11 cellular contexts compared by ENCODE assay signal in the genomic region with DNA sequence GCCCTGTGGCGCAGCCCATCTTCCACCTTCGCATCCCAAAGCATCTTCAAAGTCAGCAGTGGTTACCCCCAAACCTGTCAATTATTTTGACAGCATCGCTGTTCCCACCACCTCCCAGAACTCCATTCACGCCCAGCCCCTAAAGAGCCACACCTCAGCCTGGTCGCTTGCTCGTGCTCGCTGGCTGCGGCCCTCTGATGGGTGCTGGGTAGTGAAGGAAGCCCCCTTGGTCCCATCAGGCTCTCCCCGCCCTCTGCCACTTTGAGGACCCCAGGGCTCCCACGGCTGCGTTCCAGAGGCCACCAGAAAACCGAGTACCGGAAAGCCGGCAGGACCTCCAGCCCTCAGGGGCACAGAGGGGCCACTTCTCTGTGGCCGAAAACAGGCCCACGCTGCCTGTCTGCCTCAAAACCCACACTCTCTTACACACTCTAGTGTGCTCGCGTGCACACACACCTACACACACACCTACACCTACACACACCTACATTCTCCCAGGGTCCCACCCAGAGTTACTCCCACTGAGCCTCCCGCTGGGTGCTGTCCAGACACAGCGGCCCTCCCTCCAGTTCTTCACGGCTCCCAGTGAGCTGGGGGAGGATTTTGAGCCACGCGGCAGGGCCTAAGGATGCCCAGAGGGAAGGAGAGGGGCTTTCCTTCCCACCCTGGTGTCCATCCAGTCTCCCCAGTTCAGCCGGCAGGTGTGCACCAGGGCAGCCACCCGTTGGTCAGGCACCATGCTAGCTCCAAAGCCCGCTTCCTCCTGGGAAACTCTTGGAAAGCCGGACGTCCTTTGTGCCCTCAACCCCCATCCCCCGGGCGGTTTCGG. TPM values are rescaled to one million over a fixed set of nuclear protein-coding genes. Genes with fewer than 3 reads are reported as not detected.
DNase-seq lines count a peak whose midpoint lies in the region; TF ChIP-seq lines count a peak whose summit lies in the region.
"Had no signal": no experiment of that assay in that cellular context is flagged by ENCODE, and none has a peak within 500 bp of the region (broad histone marks: within the 10 kb centered on the region; RNA-seq: fewer than 3 reads in every experiment).

No MANE protein-coding gene starts in this region.

- WGBS in smooth muscle cell (ENCODE audit: low lambda C conversion rate): 38% methylated on average over 28 of the region's 31 CpGs
- WGBS in trophoblast cell (ENCODE audit: extremely low coverage, insufficient coverage, insufficient read length): no CpG with 5 or more reads among the region's 31 CpGs

- H4K12ac ChIP-seq in trophoblast cell (ENCODE audit: low read depth, low read length): no peak overlapping the region

- H3K9me3 Mint-ChIP-seq in glutamatergic neuron (ENCODE audit: unreplicated experiment): peaks cover 17% of the 10 kb centered on the region

- no peak overlapping the region for H2AFZ ChIP-seq in smooth muscle cell (ENCODE audit: low read depth)
- H2AFZ ChIP-seq in trophoblast cell (ENCODE audit: insufficient read depth, low read length, poor library complexity): no peak overlapping the region

- H3K27me3 Mint-ChIP-seq in glutamatergic neuron (ENCODE audit: unreplicated experiment): peaks cover 29% of the 10 kb centered on the region

- no peak overlapping the region for H2BK120ac ChIP-seq in trophoblast cell (ENCODE audit: insufficient read depth, low read length, poor library complexity)

- peak overlapping the region; percentile 88 for H3K4me2 ChIP-seq in smooth muscle cell
- H3K4me2 ChIP-seq in trophoblast cell (ENCODE audit: low read length): no peak overlapping the region

- H3K27me3 ChIP-seq in smooth muscle cell (ENCODE audit: low read depth) (peaks cover 98% of the 10 kb centered on the region), trophoblast cell (ENCODE audit: insufficient read depth, low read length) (peaks cover 78% of the 10 kb centered on the region)

- H3K4me1 ChIP-seq in smooth muscle cell (ENCODE audit: low read depth) (peaks cover 13% of the 10 kb centered on the region), trophoblast cell (ENCODE audit: control insufficient read depth in 1 of 2, insufficient read depth in 2 of 2, low read length in 2 of 2) (peaks cover 2 to 5% of the 10 kb centered on the region in 2 experiments)

- no peak overlapping the region for H4K91ac ChIP-seq in trophoblast cell (ENCODE audit: low read depth, low read length)

- no peak overlapping the region for H3K18ac ChIP-seq in trophoblast cell (ENCODE audit: low read length)

- H3K27ac Mint-ChIP-seq in glutamatergic neuron (ENCODE audit: unreplicated experiment): peak overlapping the region; percentile 88

- H3K4ac ChIP-seq in trophoblast cell (ENCODE audit: low read depth, low read length): no peak overlapping the region

- H3K79me2 ChIP-seq in smooth muscle cell (ENCODE audit: low read depth): no peaks in the 10 kb centered on the region
- H3K79me2 ChIP-seq in trophoblast cell (ENCODE audit: control insufficient read depth, insufficient read depth, low read length, poor library complexity): no peaks in the 10 kb centered on the region

- H3K23ac ChIP-seq in trophoblast cell (ENCODE audit: low read length): no peak overlapping the region

- H2AK5ac ChIP-seq in trophoblast cell (ENCODE audit: low read length): no peak overlapping the region

- H3K9ac ChIP-seq in smooth muscle cell (ENCODE audit: low read depth): no peak overlapping the region
- no peak overlapping the region for H3K9ac ChIP-seq in trophoblast cell (ENCODE audit: low read length)

- in situ Hi-C loops in SK-MEL-5 (cut with HindIII; ENCODE audit: low pct_unique_long_range_greater_than_20kb, low sequenced_read_pairs): no loop called here

- no peak overlapping the region for H2BK12ac ChIP-seq in trophoblast cell (ENCODE audit: low read length)

- H2BK5ac ChIP-seq in trophoblast cell (ENCODE audit: low read depth, low read length, poor library complexity): no peak overlapping the region

- no peak overlapping the region for H4K8ac ChIP-seq in trophoblast cell (ENCODE audit: low read depth, low read length)

- peaks cover 9% of the 10 kb centered on the region for H3K4me1 Mint-ChIP-seq in glutamatergic neuron (ENCODE audit: low read depth, unreplicated experiment)

- H3K4me3 ChIP-seq in GM12875 (ENCODE audit: low read depth, low read length) (no peak overlapping the region), smooth muscle cell (peak overlapping the region; percentile 50), trophoblast cell (ENCODE audit: low read depth, low read length) (no peak overlapping the region)

- no peaks in the 10 kb centered on the region for H4K20me1 ChIP-seq in smooth muscle cell (ENCODE audit: low read depth)

- H3K9me3 ChIP-seq in smooth muscle cell (replicated peaks; ENCODE audit: low read depth) (no peaks in the 10 kb centered on the region), trophoblast cell (ENCODE audit: insufficient read depth, low read depth, low read length) (peaks cover 14% of the 10 kb centered on the region)

- no peak overlapping the region for H3K27ac ChIP-seq in smooth muscle cell (ENCODE audit: low read depth)
- H3K27ac ChIP-seq in trophoblast cell (ENCODE audit: low read depth, low read length): no peak overlapping the region
- H3K27ac ChIP-seq: HL-60 had no signal

- peak; percentile 8 for DNase-seq in SK-MEL-5 (ENCODE audit: low read depth, low spot score)
- no peak for DNase-seq in glutamatergic neuron
- no peak for DNase-seq in smooth muscle cell (lab: John Stamatoyannopoulos, UW; ENCODE audit: unreplicated experiment)
- no peak for DNase-seq in trophoblast cell
- DNase-seq in GM19240 (ENCODE audit: insufficient read length, low spot score): no peak
- no peak for DNase-seq in NCI-H2029 treated with DMSO at 0.1 percent for 48 hours (lab: John Stamatoyannopoulos, UW)
- DNase-seq in epidermal melanocyte (ENCODE audit: insufficient read length, low spot score): no peak

- H3K4me3 Mint-ChIP-seq in glutamatergic neuron (ENCODE audit: unreplicated experiment): peak overlapping the region; percentile 89

- no peak overlapping the region for H3K14ac ChIP-seq in trophoblast cell (ENCODE audit: low read length)

- no peaks in the 10 kb centered on the region for H3K36me3 ChIP-seq in smooth muscle cell (ENCODE audit: low read depth)
- no peaks in the 10 kb centered on the region for H3K36me3 ChIP-seq in trophoblast cell (ENCODE audit: control insufficient read depth in 1 of 2, insufficient read depth in 2 of 2, low read length in 2 of 2)

- TF ChIP-seq CTCF in GM12875 (IDR thresholded peaks at IDR 0.05; ENCODE audit: borderline replicate concordance, insufficient read depth, low read depth, low read length) (peak; percentile 27; the same call in 1 of the 2 replicates), glutamatergic neuron (IDR thresholded peaks at IDR 0.05; ENCODE audit: partially characterized antibody, unreplicated experiment) (no peak), smooth muscle cell (IDR thresholded peaks at IDR 0.05; ENCODE audit: borderline replicate concordance, insufficient read depth, poor library complexity, severe bottlenecking) (peak; percentile 10)

- no peaks in the 10 kb centered on the region for H3F3A ChIP-seq in smooth muscle cell (ENCODE audit: low read depth)

- H3K79me1 ChIP-seq in trophoblast cell (ENCODE audit: low read length): no peaks in the 10 kb centered on the region

- peaks cover 13% of the 10 kb centered on the region for H3K36me3 Mint-ChIP-seq in glutamatergic neuron (ENCODE audit: unreplicated experiment)

RNA-seq across cellular contexts. Expression of a gene that starts 1.9 kb away (rescaled TPM):
- total RNA-seq in SK-MEL-5 (2014; rRNA removed; shearing (Covaris generic)): not detected in 2 replicates
- polyA plus RNA-seq in SK-MEL-5 (2015; cell fraction: cytosol; rRNA removed): 0.44 and 0.60 TPM in 2 replicates
- 0.98 and 3.6 TPM in 2 replicates for polyA plus RNA-seq in SK-MEL-5 (2015; cell fraction: nucleus; rRNA removed)
- total RNA-seq in glutamatergic neuron (ENCODE audit: unreplicated experiment) (16.6 TPM), smooth muscle cell (not detected in 2 replicates)
- not detected in 2 replicates for polyA plus RNA-seq in smooth muscle cell
- polyA plus RNA-seq in trophoblast cell (2013): 0.57 and 0.62 TPM in 2 replicates
- total RNA-seq: fibroblast of lung, mesenteric fat pad had no signal
- polyA plus RNA-seq: fibroblast of lung had no signal

Comparison
In these comparisons a context has a peak if more than half of its experiments do, and no peak if none do; other contexts are left out.
1. RNA of a gene that starts 1.9 kb away (total RNA-seq): 16.6 TPM in glutamatergic neuron (single experiment); not detected in SK-MEL-5 and not detected in smooth muscle cell; every median in the first group is over 10 times any median in the second.